In the genomic region with DNA sequence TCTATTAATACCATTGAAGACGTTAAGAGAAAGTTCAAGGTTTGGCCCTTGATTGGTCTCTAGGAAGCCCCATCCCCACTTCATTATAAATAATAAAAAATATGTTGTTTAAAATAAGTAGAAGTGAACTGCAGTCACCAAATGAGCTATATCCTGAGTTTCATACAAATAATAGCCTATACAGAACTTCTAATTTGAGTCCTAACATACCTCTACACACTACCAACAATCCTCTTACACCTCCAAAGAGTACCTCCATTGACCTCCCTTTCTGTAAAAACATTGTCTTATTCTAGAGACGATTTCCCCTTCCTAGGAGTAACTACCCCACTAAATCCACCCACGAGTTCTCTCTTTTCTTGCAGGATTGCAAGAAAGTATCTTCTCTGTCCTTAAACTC, we compare ENCODE assay signal across 1 cellular context.
TF ChIP-seq lines count a peak whose summit lies in the region.

No MANE protein-coding gene starts in this region.

TF ChIP-seq in K562, 482 proteins besides CTCF, POLR2A, EP300 and RAD21 (continued from another document):
- TF ChIP-seq, protein P1, sequence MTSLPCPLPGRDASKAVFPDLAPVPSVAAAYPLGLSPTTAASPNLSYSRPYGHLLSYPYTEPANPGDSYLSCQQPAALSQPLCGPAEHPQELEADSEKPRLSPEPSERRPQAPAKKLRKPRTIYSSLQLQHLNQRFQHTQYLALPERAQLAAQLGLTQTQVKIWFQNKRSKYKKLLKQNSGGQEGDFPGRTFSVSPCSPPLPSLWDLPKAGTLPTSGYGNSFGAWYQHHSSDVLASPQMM (CRISPR knock-in tag; IDR thresholded peaks at IDR 0.05): 0 out of 2 replicates have a peak, but pooled peaks have one; percentile 34
- TF ChIP-seq CHD1 (IDR thresholded peaks at IDR 0.05; ENCODE audit: low read length): no peak
- no peak for TF ChIP-seq SMC3 (conservative IDR thresholded peaks at IDR 0.05; ENCODE audit: insufficient read depth, low read depth, low read length)
- no peak for TF ChIP-seq NBN (IDR thresholded peaks at IDR 0.05; ENCODE audit: low read depth)
- TF ChIP-seq SOX6 (IDR thresholded peaks at IDR 0.05): no peak
- peak; percentile 63; the same call in 1 of the 2 replicates for TF ChIP-seq ZNF551 (CRISPR knock-in tag; IDR thresholded peaks at IDR 0.05)
- no peak for TF ChIP-seq FOXJ3 (CRISPR knock-in tag; IDR thresholded peaks at IDR 0.05)
- no peak for TF ChIP-seq PYGO2 (tag; IDR thresholded peaks at IDR 0.05)
- TF ChIP-seq ZNF316 (IDR thresholded peaks at IDR 0.05): no peak
- no peak for TF ChIP-seq SMARCC2 (IDR thresholded peaks at IDR 0.05; ENCODE audit: low read depth)
